Comparison of ENCODE assay signal across 13 cellular contexts in the genomic region with DNA sequence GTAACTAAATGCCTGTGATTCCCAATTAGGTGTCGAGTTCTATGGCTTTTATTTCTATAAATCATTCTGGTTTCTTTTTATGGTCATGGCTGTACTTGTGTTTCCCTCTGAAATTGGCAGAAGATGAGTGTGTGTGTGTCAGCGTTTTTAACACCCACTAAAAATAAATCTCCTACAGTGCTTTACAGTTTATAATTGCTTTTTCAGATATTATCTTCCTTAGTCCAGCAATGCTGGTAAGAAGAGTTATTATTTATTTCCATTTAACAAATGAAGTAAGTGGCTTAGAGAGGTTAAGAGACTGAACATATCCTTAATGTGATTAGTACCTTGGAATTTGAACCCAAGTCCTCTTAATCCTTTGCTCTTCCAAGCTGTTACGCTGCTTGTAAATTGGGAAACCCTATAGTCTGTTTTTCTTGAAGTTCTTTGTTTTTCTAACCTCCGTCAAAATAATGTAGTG.
A peak's percentile ranks its signal among the peaks of the same experiment; 100 is the strongest.
DNase-seq lines count a peak whose midpoint lies in the region; ATAC-seq and TF ChIP-seq lines count a peak whose summit lies in the region.
"Had no signal": no experiment of that assay in that cellular context is flagged by ENCODE, and none has a peak within 500 bp of the region (broad histone marks: within the 10 kb centered on the region; RNA-seq: fewer than 3 reads in every experiment).

No MANE protein-coding gene starts in this region.

- H3K9me3 Mint-ChIP-seq in glutamatergic neuron (ENCODE audit: unreplicated experiment), result peaks cover 7% of the 10 kb centered on the region

- in situ Hi-C loops in gastrocnemius medialis (cut with MboI; ENCODE audit: low sequenced_read_pairs in 4 of 4), result no loop called here

- H3K9me3 ChIP-seq in HEK293 (ENCODE audit: control insufficient read depth, insufficient read depth, low read depth, low read length) (no peaks in the 10 kb centered on the region), gastrocnemius medialis (no peaks in the 10 kb centered on the region), T-helper 17 cell (ENCODE audit: control insufficient read depth, low read length, poor library complexity, severe bottlenecking) (no peaks in the 10 kb centered on the region)

- H3K4me3 Mint-ChIP-seq in glutamatergic neuron (ENCODE audit: unreplicated experiment) (peak overlapping the region; percentile 78), T-helper 17 cell (no peak overlapping the region)

- H3K27me3 ChIP-seq in gastrocnemius medialis, result no peaks in the 10 kb centered on the region

- H3K27ac Mint-ChIP-seq in glutamatergic neuron (ENCODE audit: unreplicated experiment) (peak overlapping the region; percentile 20), T-helper 17 cell (no peak overlapping the region)

- intact Hi-C loops in gastrocnemius medialis (cut with DNase I; ENCODE audit: low total_unique reads), result no loop called here

- H3K27ac ChIP-seq in HEK293 (ENCODE audit: extremely low read depth, low read depth, low read length) (no peak overlapping the region), gastrocnemius medialis (peak overlapping the region in 3 of 4 donors; percentile 56 to 71 (median 58))

- H3K36me3 Mint-ChIP-seq in glutamatergic neuron (ENCODE audit: unreplicated experiment) (no peaks in the 10 kb centered on the region), T-helper 17 cell (ENCODE audit: low read depth) (no peaks in the 10 kb centered on the region)

- H3K36me3 ChIP-seq in HEK293 (ENCODE audit: control insufficient read depth in 2 of 2, insufficient read depth in 1 of 2, low read length in 2 of 2) (peaks cover 0 to 6% of the 10 kb centered on the region in 2 experiments; a peak in 1 of 3 replicates), gastrocnemius medialis (no peaks in the 10 kb centered on the region)

- CTCF ChIA-PET in HEK293 (lab: Yijun Ruan, JAX), result interaction anchor here (2.2 kb wide), 1 partner anchor 89 kb away, joined by 7 read pairs; no protein-coding TSS in a partner anchor

- H3K4me3 ChIP-seq in HEK293 (ENCODE audit: low read depth, low read length), result no peak overlapping the region
- no peak overlapping the region for H3K4me3 ChIP-seq in gastrocnemius medialis

- H3K27me3 Mint-ChIP-seq in glutamatergic neuron (ENCODE audit: unreplicated experiment) (peaks cover 4% of the 10 kb centered on the region), T-helper 17 cell (peaks cover 75% of the 10 kb centered on the region)

- ATAC-seq in gastrocnemius medialis (peak in 1 of 2 donors; percentile 35), T-helper 17 cell (no peak), HG02938 (IDR thresholded peaks at IDR 0.05; ENCODE audit: unreplicated experiment) (no peak)

- H3K4me1 Mint-ChIP-seq in glutamatergic neuron (ENCODE audit: low read depth, unreplicated experiment) (peaks cover 50% of the 10 kb centered on the region), T-helper 17 cell (no peaks in the 10 kb centered on the region)

- peak; percentile 62 for DNase-seq in NCI-H524 treated with DMSO at 0.1 percent for 48 hours (lab: John Stamatoyannopoulos, UW)
- DNase-seq in glutamatergic neuron, result no peak
- no peak for DNase-seq in gastrocnemius medialis
- no peak for DNase-seq in T-helper 17 cell
- DNase-seq in NCI-H446 treated with DMSO at 0.1 percent for 48 hours (lab: John Stamatoyannopoulos, UW), result no peak
- DNase-seq in central memory CD4-positive, alpha-beta T cell, result no peak
- DNase-seq: erythroblast; KG1; Right ventricle myocardium superior; stimulated activated CD4-positive, alpha-beta T cell treated with anti-CD3 and anti-CD28 coated beads, Interleukin-2, amount 100 ng/mL, for 24 hours; stimulated activated naive CD4-positive, alpha-beta T cell had no signal

- POLR2A ChIA-PET in HEK293 (lab: Yijun Ruan, JAX), result interaction anchor here (0.6 kb wide), 1 partner anchor 379 kb away, joined by 4 read pairs; no protein-coding TSS in a partner anchor

- no peak for TF ChIP-seq POLR2A in gastrocnemius medialis (IDR thresholded peaks at IDR 0.05)

- H3K4me1 ChIP-seq in HEK293 (ENCODE audit: control insufficient read depth, insufficient read depth, low read length) (peaks cover 32% of the 10 kb centered on the region), gastrocnemius medialis (peaks cover 64 to 68% of the 10 kb centered on the region in 2 donors)

- TF ChIP-seq CTCF in HEK293 (tag by site-specific recombination; IDR thresholded peaks at IDR 0.05) (no peak), glutamatergic neuron (IDR thresholded peaks at IDR 0.05; ENCODE audit: partially characterized antibody, unreplicated experiment) (no peak), gastrocnemius medialis (IDR thresholded peaks at IDR 0.05 in 4 of 5, conservative IDR thresholded peaks at IDR 0.05 in 1 of 5) (no peak)

TF ChIP-seq in HEK293, 187 proteins besides CTCF, POLR2A, EP300 and RAD21 (continues in another document):
- TF ChIP-seq, protein P1, sequence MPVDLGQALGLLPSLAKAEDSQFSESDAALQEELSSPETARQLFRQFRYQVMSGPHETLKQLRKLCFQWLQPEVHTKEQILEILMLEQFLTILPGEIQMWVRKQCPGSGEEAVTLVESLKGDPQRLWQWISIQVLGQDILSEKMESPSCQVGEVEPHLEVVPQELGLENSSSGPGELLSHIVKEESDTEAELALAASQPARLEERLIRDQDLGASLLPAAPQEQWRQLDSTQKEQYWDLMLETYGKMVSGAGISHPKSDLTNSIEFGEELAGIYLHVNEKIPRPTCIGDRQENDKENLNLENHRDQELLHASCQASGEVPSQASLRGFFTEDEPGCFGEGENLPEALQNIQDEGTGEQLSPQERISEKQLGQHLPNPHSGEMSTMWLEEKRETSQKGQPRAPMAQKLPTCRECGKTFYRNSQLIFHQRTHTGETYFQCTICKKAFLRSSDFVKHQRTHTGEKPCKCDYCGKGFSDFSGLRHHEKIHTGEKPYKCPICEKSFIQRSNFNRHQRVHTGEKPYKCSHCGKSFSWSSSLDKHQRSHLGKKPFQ (tag by site-specific recombination; IDR thresholded peaks at IDR 0.05), result peak; percentile 52
- TF ChIP-seq ZNF664 (tag by site-specific recombination; IDR thresholded peaks at IDR 0.05) (no peak), ZEB2 (tag by site-specific recombination; IDR thresholded peaks at IDR 0.05) (peak; percentile 54; the same call in 1 of the 2 replicates), ZNF747 (tag by site-specific recombination; IDR thresholded peaks at IDR 0.05) (no peak), TCF7L2 (IDR thresholded peaks at IDR 0.05; ENCODE audit: borderline replicate concordance, low read depth, low read length) (peak; percentile 35; the same call in 1 of the 2 replicates), ZBTB7A (tag by site-specific recombination; IDR thresholded peaks at IDR 0.05; ENCODE audit: low read depth) (no peak), ZBTB8A (tag by site-specific recombination; IDR thresholded peaks at IDR 0.05) (peak; percentile 23; the same call in 1 of the 2 replicates), ZNF311 (tag by site-specific recombination; IDR thresholded peaks at IDR 0.05; ENCODE audit: borderline replicate concordance) (no peak), ZNF624 (tag by site-specific recombination; IDR thresholded peaks at IDR 0.05) (no peak), ZNF610 (tag by site-specific recombination; IDR thresholded peaks at IDR 0.05; ENCODE audit: borderline replicate concordance) (no peak), GLIS2 (tag by site-specific recombination; IDR thresholded peaks at IDR 0.05) (no peak), ZNF341 (tag by site-specific recombination; IDR thresholded peaks at IDR 0.05; ENCODE audit: low read depth) (peak; percentile 62; the same call in 1 of the 2 replicates), ZNF24 (tag by site-specific recombination; IDR thresholded peaks at IDR 0.05) (peak; percentile 66)
- TF ChIP-seq, protein P2, sequence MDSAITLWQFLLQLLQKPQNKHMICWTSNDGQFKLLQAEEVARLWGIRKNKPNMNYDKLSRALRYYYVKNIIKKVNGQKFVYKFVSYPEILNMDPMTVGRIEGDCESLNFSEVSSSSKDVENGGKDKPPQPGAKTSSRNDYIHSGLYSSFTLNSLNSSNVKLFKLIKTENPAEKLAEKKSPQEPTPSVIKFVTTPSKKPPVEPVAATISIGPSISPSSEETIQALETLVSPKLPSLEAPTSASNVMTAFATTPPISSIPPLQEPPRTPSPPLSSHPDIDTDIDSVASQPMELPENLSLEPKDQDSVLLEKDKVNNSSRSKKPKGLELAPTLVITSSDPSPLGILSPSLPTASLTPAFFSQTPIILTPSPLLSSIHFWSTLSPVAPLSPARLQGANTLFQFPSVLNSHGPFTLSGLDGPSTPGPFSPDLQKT (IDR thresholded peaks at IDR 0.05; ENCODE audit: borderline replicate concordance, low read depth, low read length), result no peak
- TF ChIP-seq, protein P3, sequence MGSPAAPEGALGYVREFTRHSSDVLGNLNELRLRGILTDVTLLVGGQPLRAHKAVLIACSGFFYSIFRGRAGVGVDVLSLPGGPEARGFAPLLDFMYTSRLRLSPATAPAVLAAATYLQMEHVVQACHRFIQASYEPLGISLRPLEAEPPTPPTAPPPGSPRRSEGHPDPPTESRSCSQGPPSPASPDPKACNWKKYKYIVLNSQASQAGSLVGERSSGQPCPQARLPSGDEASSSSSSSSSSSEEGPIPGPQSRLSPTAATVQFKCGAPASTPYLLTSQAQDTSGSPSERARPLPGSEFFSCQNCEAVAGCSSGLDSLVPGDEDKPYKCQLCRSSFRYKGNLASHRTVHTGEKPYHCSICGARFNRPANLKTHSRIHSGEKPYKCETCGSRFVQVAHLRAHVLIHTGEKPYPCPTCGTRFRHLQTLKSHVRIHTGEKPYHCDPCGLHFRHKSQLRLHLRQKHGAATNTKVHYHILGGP (tag by site-specific recombination; IDR thresholded peaks at IDR 0.05), result peak; percentile 70; the same call in 1 of the 2 replicates
- TF ChIP-seq, protein P4, sequence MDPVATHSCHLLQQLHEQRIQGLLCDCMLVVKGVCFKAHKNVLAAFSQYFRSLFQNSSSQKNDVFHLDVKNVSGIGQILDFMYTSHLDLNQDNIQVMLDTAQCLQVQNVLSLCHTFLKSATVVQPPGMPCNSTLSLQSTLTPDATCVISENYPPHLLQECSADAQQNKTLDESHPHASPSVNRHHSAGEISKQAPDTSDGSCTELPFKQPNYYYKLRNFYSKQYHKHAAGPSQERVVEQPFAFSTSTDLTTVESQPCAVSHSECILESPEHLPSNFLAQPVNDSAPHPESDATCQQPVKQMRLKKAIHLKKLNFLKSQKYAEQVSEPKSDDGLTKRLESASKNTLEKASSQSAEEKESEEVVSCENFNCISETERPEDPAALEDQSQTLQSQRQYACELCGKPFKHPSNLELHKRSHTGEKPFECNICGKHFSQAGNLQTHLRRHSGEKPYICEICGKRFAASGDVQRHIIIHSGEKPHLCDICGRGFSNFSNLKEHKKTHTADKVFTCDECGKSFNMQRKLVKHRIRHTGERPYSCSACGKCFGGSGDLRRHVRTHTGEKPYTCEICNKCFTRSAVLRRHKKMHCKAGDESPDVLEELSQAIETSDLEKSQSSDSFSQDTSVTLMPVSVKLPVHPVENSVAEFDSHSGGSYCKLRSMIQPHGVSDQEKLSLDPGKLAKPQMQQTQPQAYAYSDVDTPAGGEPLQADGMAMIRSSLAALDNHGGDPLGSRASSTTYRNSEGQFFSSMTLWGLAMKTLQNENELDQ (tag by site-specific recombination; IDR thresholded peaks at IDR 0.05; ENCODE audit: low read depth), result no peak
